In genomic region chr10:125523347-125523746, GRCh38 we compare ENCODE assay signal across 25 cellular contexts.
"Had no signal": no experiment of that assay in that cellular context is flagged by ENCODE, and none has a peak within 500 bp of the region (broad histone marks: within the 10 kb centered on the region; RNA-seq: fewer than 3 reads in every experiment).

No MANE protein-coding gene starts in this region.

- H3K4me3 ChIP-seq: coronary artery, dorsolateral prefrontal cortex, esophagus squamous epithelium, gastrocnemius medialis, heart right ventricle, left lung, lower lobe of right lung, mucosa of descending colon had no signal

- H3K27ac Mint-ChIP-seq: mesothelial cell of epicardium had no signal

- H3K27me3 ChIP-seq: esophagus squamous epithelium, left lung had no signal

- DNase-seq: dermis blood vessel endothelial cell; dorsolateral prefrontal cortex; effector CD4-positive, alpha-beta T cell; effector memory CD4-positive, alpha-beta T cell; esophagus squamous epithelium; foreskin fibroblast; foreskin melanocyte; gastrocnemius medialis; glutamatergic neuron; head of caudate nucleus; heart right ventricle; hippocampal formation; left cardiac atrium; left lung; left ventricle myocardium superior; lower lobe of right lung; mesenchymal stem cell; mucosa of descending colon; naive B cell had no signal

- H3K4me1 ChIP-seq: gastrocnemius medialis, heart right ventricle, left lung, lower lobe of right lung had no signal

- FAIRE-seq: colon, endothelial cell of umbilical vein, islet of Langerhans, keratinocyte had no signal

- H3K27ac ChIP-seq: coronary artery, dorsolateral prefrontal cortex, esophagus squamous epithelium, gastrocnemius medialis, heart right ventricle, left lung, lower lobe of right lung had no signal

- H3K4me1 Mint-ChIP-seq: mesothelial cell of epicardium, naive B cell had no signal

- H3K36me3 Mint-ChIP-seq: mesothelial cell of epicardium, naive B cell had no signal

- H3K9me3 ChIP-seq: esophagus squamous epithelium, gastrocnemius medialis, lower lobe of right lung had no signal

- H3K36me3 ChIP-seq: esophagus squamous epithelium, gastrocnemius medialis, heart right ventricle, left lung, lower lobe of right lung had no signal

- H3K4me3 Mint-ChIP-seq: mesothelial cell of epicardium, naive B cell had no signal

- ATAC-seq: gastrocnemius medialis, heart right ventricle, left cardiac atrium, left lung, left ventricle myocardium superior, lower lobe of right lung, mucosa of descending colon had no signal
